Comparison of ENCODE assay signal across 12 cellular contexts in genomic region chr21:41508415-41509205, GRCh38. TPM values are rescaled to one million over a fixed set of nuclear protein-coding genes. Genes with fewer than 3 reads are reported as not detected.
DNase-seq lines count a peak whose midpoint lies in the region; ATAC-seq and TF ChIP-seq lines count a peak whose summit lies in the region.
"Had no signal": no experiment of that assay in that cellular context is flagged by ENCODE, and none has a peak within 500 bp of the region (broad histone marks: within the 10 kb centered on the region; RNA-seq: fewer than 3 reads in every experiment).

No MANE protein-coding gene starts in this region.

- peak overlapping the region; percentile 52 for H3K4me3 Mint-ChIP-seq in endothelial cell (ENCODE audit: unreplicated experiment)
- H3K4me3 Mint-ChIP-seq in CD4-positive, alpha-beta memory T cell, result peak overlapping the region in 2 of 8 donors; percentile 41 to 46
- H3K4me3 Mint-ChIP-seq: CD8-positive, alpha-beta T cell had no signal

- CTCF ChIA-PET in PC-9 (lab: Charles Lee), result no interaction called here
- CTCF ChIA-PET in CD4-positive, alpha-beta memory T cell (lab: Charles Lee; ENCODE audit: partially characterized antibody), result no interaction called here

- peaks cover 30% of the 10 kb centered on the region for H3K4me1 Mint-ChIP-seq in endothelial cell (ENCODE audit: unreplicated experiment)
- H3K4me1 Mint-ChIP-seq in CD4-positive, alpha-beta memory T cell, result peaks cover 0 to 10% (median 7%) of the 10 kb centered on the region in 4 donors

- peaks cover 7% of the 10 kb centered on the region for H3K27me3 Mint-ChIP-seq in endothelial cell (ENCODE audit: unreplicated experiment)
- peaks cover 29 to 42% of the 10 kb centered on the region in 2 donors for H3K27me3 Mint-ChIP-seq in CD4-positive, alpha-beta memory T cell

- H3K27me3 ChIP-seq in PC-9 (ENCODE audit: insufficient read depth, low read depth) (no peaks in the 10 kb centered on the region; the same call in 1 of the 2 replicates), lower lobe of right lung (ENCODE audit: low read depth) (peaks cover 45% of the 10 kb centered on the region), smooth muscle cell (ENCODE audit: low read depth) (peaks cover 80% of the 10 kb centered on the region)
- peaks cover 10% of the 10 kb centered on the region for H3K27me3 ChIP-seq in CD4-positive, alpha-beta memory T cell (ENCODE audit: insufficient read depth, low read length)

- BruUV-seq in PC-9 (replicated peaks; lab: Mats Ljungman, UMichigan), result no TSS peak

- H3K4me2 ChIP-seq in PC-9, result peak overlapping the region; percentile 82
- peak overlapping the region; percentile 83 for H3K4me2 ChIP-seq in smooth muscle cell

- H3K36me3 Mint-ChIP-seq in endothelial cell (ENCODE audit: low read depth, unreplicated experiment), result no peaks in the 10 kb centered on the region
- no peaks in the 10 kb centered on the region for H3K36me3 Mint-ChIP-seq in CD4-positive, alpha-beta memory T cell
- H3K36me3 Mint-ChIP-seq: CD8-positive, alpha-beta T cell had no signal

- POLR2A ChIA-PET in PC-9 (lab: Charles Lee; ENCODE audit: unreplicated experiment), result interaction anchor here (0.5 kb wide), 1 partner anchor 201 kb away, joined by 8 read pairs; no protein-coding TSS in a partner anchor
- POLR2A ChIA-PET in CD4-positive, alpha-beta memory T cell (lab: Charles Lee; ENCODE audit: partially characterized antibody), result no interaction called here

- H3F3A ChIP-seq in PC-9 (ENCODE audit: insufficient read depth, low read depth), result no peaks in the 10 kb centered on the region
- H3F3A ChIP-seq in smooth muscle cell (ENCODE audit: low read depth), result no peaks in the 10 kb centered on the region

- H3K79me2 ChIP-seq in PC-9 (ENCODE audit: low read depth), result no peaks in the 10 kb centered on the region
- no peaks in the 10 kb centered on the region for H3K79me2 ChIP-seq in smooth muscle cell (ENCODE audit: low read depth)

- H4K20me1 ChIP-seq in PC-9 (ENCODE audit: insufficient read depth) (no peaks in the 10 kb centered on the region), smooth muscle cell (ENCODE audit: low read depth) (no peaks in the 10 kb centered on the region)

- 17% methylated on average over 23 of the region's 30 CpGs for whole genome bisulfite sequencing in smooth muscle cell (ENCODE audit: low lambda C conversion rate)

- H3K9me3 Mint-ChIP-seq in endothelial cell (ENCODE audit: unreplicated experiment), result no peaks in the 10 kb centered on the region
- H3K9me3 Mint-ChIP-seq in CD4-positive, alpha-beta memory T cell, result peaks cover 0 to 2% (median 0%) of the 10 kb centered on the region in 8 donors
- H3K9me3 Mint-ChIP-seq: CD8-positive, alpha-beta T cell had no signal

- TF ChIP-seq CTCF in PC-9 (conservative IDR thresholded peaks at IDR 0.05) (no peak), endothelial cell (IDR thresholded peaks at IDR 0.05; ENCODE audit: unreplicated experiment) (no peak), lower lobe of right lung (IDR thresholded peaks at IDR 0.05) (no peak), smooth muscle cell (IDR thresholded peaks at IDR 0.05; ENCODE audit: borderline replicate concordance, insufficient read depth, poor library complexity, severe bottlenecking) (no peak)

- peak overlapping the region; percentile 80; the same call in 1 of the 2 replicates for H2AFZ ChIP-seq in PC-9
- no peak overlapping the region for H2AFZ ChIP-seq in smooth muscle cell (ENCODE audit: low read depth)

- H3K9ac ChIP-seq in smooth muscle cell (ENCODE audit: low read depth), result no peak overlapping the region

- no peaks in the 10 kb centered on the region for H3K36me3 ChIP-seq in PC-9 (ENCODE audit: low read depth)
- no peaks in the 10 kb centered on the region for H3K36me3 ChIP-seq in lower lobe of right lung
- H3K36me3 ChIP-seq in smooth muscle cell (ENCODE audit: low read depth), result no peaks in the 10 kb centered on the region
- no peaks in the 10 kb centered on the region for H3K36me3 ChIP-seq in CD4-positive, alpha-beta memory T cell (ENCODE audit: insufficient read depth, low read length)
- H3K36me3 ChIP-seq: MG63 had no signal

- H3K4me3 ChIP-seq in PC-9, result peak overlapping the region; percentile 61; the same call in 1 of the 2 replicates
- peak overlapping the region; percentile 60 for H3K4me3 ChIP-seq in lower lobe of right lung
- H3K4me3 ChIP-seq in smooth muscle cell, result peak overlapping the region; percentile 53
- no peak overlapping the region for H3K4me3 ChIP-seq in CD4-positive, alpha-beta memory T cell (ENCODE audit: low read length in 2 of 2)
- H3K4me3 ChIP-seq: MG63 had no signal

- no peak overlapping the region for H3K27ac ChIP-seq in PC-9
- H3K27ac ChIP-seq in lower lobe of right lung, result peak overlapping the region; percentile 80
- no peak overlapping the region for H3K27ac ChIP-seq in smooth muscle cell (ENCODE audit: low read depth)
- no peak overlapping the region for H3K27ac ChIP-seq in CD4-positive, alpha-beta memory T cell (ENCODE audit: low read depth, low read length)

- H3K27ac Mint-ChIP-seq in endothelial cell (ENCODE audit: unreplicated experiment), result peak overlapping the region; percentile 87
- no peak overlapping the region for H3K27ac Mint-ChIP-seq in CD4-positive, alpha-beta memory T cell
- H3K27ac Mint-ChIP-seq: CD8-positive, alpha-beta T cell had no signal

- no peak for DNase-seq in PC-9
- DNase-seq in endothelial cell (ENCODE audit: low spot score), result peak; percentile 47
- no peak for DNase-seq in lower lobe of right lung
- no peak for DNase-seq in smooth muscle cell (lab: John Stamatoyannopoulos, UW; ENCODE audit: unreplicated experiment)
- no peak for DNase-seq in NCI-H774 (lab: John Stamatoyannopoulos, UW)
- no peak for DNase-seq in NCI-H510A treated with DMSO at 0.1 percent for 48 hours (lab: John Stamatoyannopoulos, UW)
- no peak for DNase-seq in NCI-H2227 treated with DMSO at 0.1 percent for 48 hours (lab: John Stamatoyannopoulos, UW)
- DNase-seq in CD4-positive, alpha-beta memory T cell, result no peak
- DNase-seq: activated naive CD4-positive, alpha-beta T cell treated with Interleukin-2 at 50 U/mL for 16 hours; CD8-positive, alpha-beta T cell; MG63 had no signal

- peak; percentile 46 to 56 for ATAC-seq in lower lobe of right lung
- ATAC-seq: CD8-positive, alpha-beta T cell had no signal

- H3K9me2 ChIP-seq in PC-9 (ENCODE audit: insufficient read depth), result no peaks in the 10 kb centered on the region

- H3K4me1 ChIP-seq in PC-9 (replicated peaks; ENCODE audit: insufficient read depth), result no peaks in the 10 kb centered on the region
- peaks cover 4% of the 10 kb centered on the region for H3K4me1 ChIP-seq in lower lobe of right lung
- no peaks in the 10 kb centered on the region for H3K4me1 ChIP-seq in smooth muscle cell (ENCODE audit: low read depth)
- H3K4me1 ChIP-seq in CD4-positive, alpha-beta memory T cell (ENCODE audit: insufficient read depth, low read length), result no peaks in the 10 kb centered on the region

- intact Hi-C loops in PC-9 (cut with micrococcal nuclease; ENCODE audit: unreplicated experiment), result loop anchor here (10.0 kb wide), 1 partner anchor 96 kb away; no protein-coding TSS in a partner anchor
- intact Hi-C loops in lower lobe of right lung (cut with DNase I), result no loop called here
- intact Hi-C loops in CD4-positive, alpha-beta memory T cell (cut with micrococcal nuclease), result no loop called here

- no peaks in the 10 kb centered on the region for H3K9me3 ChIP-seq in PC-9 (ENCODE audit: insufficient read depth, low read depth)
- H3K9me3 ChIP-seq in lower lobe of right lung, result no peaks in the 10 kb centered on the region
- H3K9me3 ChIP-seq in smooth muscle cell (replicated peaks; ENCODE audit: low read depth), result no peaks in the 10 kb centered on the region
- H3K9me3 ChIP-seq in CD4-positive, alpha-beta memory T cell (ENCODE audit: control insufficient read depth in 1 of 2, low read length in 2 of 2), result no peaks in the 10 kb centered on the region
- H3K9me3 ChIP-seq: MG63 had no signal

RNA-seq across cellular contexts. Expression of gene TMPRSS2, which starts 0.7 kb away (rescaled TPM):
- total RNA-seq in PC-9 (2021), result 0.61 and 0.78 TPM in 2 replicates
- total RNA-seq in endothelial cell (ENCODE audit: unreplicated experiment), result 46.3 TPM
- total RNA-seq in lower lobe of right lung, result 87.7 TPM
- total RNA-seq in smooth muscle cell, result 1.3 and 2.0 TPM in 2 replicates
- polyA plus RNA-seq in smooth muscle cell, result 0.39 and 1.3 TPM in 2 replicates
- not detected for total RNA-seq in CD4-positive, alpha-beta memory T cell
- polyA plus RNA-seq in CD4-positive, alpha-beta memory T cell, result not detected
- total RNA-seq: CD8-positive, alpha-beta T cell; temporal lobe had no signal

Comparison
In these comparisons a context has a peak if more than half of its experiments do, and no peak if none do; other contexts are left out.
1. H3K4me3 ChIP-seq: peak in PC-9 (single experiment), lower lobe of right lung (single experiment) and smooth muscle cell (single experiment); none in CD4-positive, alpha-beta memory T cell (0 of 2).
2. RNA of gene TMPRSS2, which starts 0.7 kb away (total RNA-seq): 87.7 TPM in lower lobe of right lung (single experiment) and 46.3 TPM in endothelial cell (single experiment); 1.3 to 2.0 TPM in smooth muscle cell, 0.61 to 0.78 TPM in PC-9 and not detected in CD4-positive, alpha-beta memory T cell; every median in the first group is over 10 times any median in the second.